Comparison of ENCODE assay signal across 12 cellular contexts in genomic region chr2:58535182-58535581, GRCh38.
DNase-seq lines count a peak whose midpoint lies in the region; ATAC-seq lines count a peak whose summit lies in the region.
"Had no signal": no experiment of that assay in that cellular context is flagged by ENCODE, and none has a peak within 500 bp of the region (broad histone marks: within the 10 kb centered on the region; RNA-seq: fewer than 3 reads in every experiment).

No MANE protein-coding gene starts in this region.

- no peak overlapping the region for H3K9ac ChIP-seq in iPS-18a (ENCODE audit: low read length)

- peak; percentile 11 for DNase-seq in DMS53 treated with DMSO at 0.1 percent for 48 hours (lab: John Stamatoyannopoulos, UW; ENCODE audit: unreplicated experiment)
- DNase-seq in NCI-H1417 treated with DMSO at 0.1 percent for 48 hours (lab: John Stamatoyannopoulos, UW): peak; percentile 39
- peak; percentile 99 for DNase-seq in NCI-H524 (lab: John Stamatoyannopoulos, UW)
- DNase-seq in GDM1 (lab: John Stamatoyannopoulos, UW): no peak
- no peak for DNase-seq in GOT3 (lab: John Stamatoyannopoulos, UW)
- no peak for DNase-seq in NCI-H1436 treated with DMSO at 0.1 percent for 48 hours (lab: John Stamatoyannopoulos, UW)
- DNase-seq: activated CD4-positive, CD25-positive, alpha-beta regulatory T cell treated with anti-CD3 and anti-CD28 coated beads, Interleukin-2, amount 50 U/mL, for 72 hours; effector memory CD8-positive, alpha-beta T cell; EL had no signal

- H3K9me3 ChIP-seq in iPS-18a (ENCODE audit: control insufficient read depth, low read depth, low read length): no peaks in the 10 kb centered on the region

- H3K4me3 ChIP-seq in iPS-18a (ENCODE audit: low read length): peak overlapping the region; percentile 39

- ATAC-seq in GM18861 (IDR thresholded peaks at IDR 0.05; ENCODE audit: unreplicated experiment): no peak
- ATAC-seq: effector memory CD8-positive, alpha-beta T cell; HepG2 had no signal

- H3K36me3 ChIP-seq in iPS-18a (ENCODE audit: control insufficient read depth, low read depth, low read length): no peaks in the 10 kb centered on the region

- no peak overlapping the region for H3K27ac ChIP-seq in iPS-18a (ENCODE audit: low read length)

- peaks cover 55% of the 10 kb centered on the region for H3K4me1 ChIP-seq in iPS-18a (ENCODE audit: control insufficient read depth, low read depth, low read length)

- no peaks in the 10 kb centered on the region for H3K27me3 ChIP-seq in iPS-18a (ENCODE audit: control insufficient read depth, insufficient read depth, low read length)

Comparison
In these comparisons a context has a peak if more than half of its experiments do, and no peak if none do; other contexts are left out.
1. DNase-seq: peak in DMS53 treated with DMSO at 0.1 percent for 48 hours (single experiment), NCI-H1417 treated with DMSO at 0.1 percent for 48 hours (single experiment) and NCI-H524 (2 of 2); none in GDM1 (single experiment), GOT3 (single experiment) and NCI-H1436 treated with DMSO at 0.1 percent for 48 hours (single experiment).